ENCODE assay signal across 19 cellular contexts in genomic region chrX:141945415-141945814, GRCh38. TPM values are rescaled to one million over a fixed set of nuclear protein-coding genes. Genes with fewer than 3 reads are reported as not detected.
A peak's percentile ranks its signal among the peaks of the same experiment; 100 is the strongest.
DNase-seq lines count a peak whose midpoint lies in the region; ATAC-seq and TF ChIP-seq lines count a peak whose summit lies in the region.
"Had no signal": no experiment of that assay in that cellular context is flagged by ENCODE, and none has a peak within 500 bp of the region (broad histone marks: within the 10 kb centered on the region; RNA-seq: fewer than 3 reads in every experiment).

No MANE protein-coding gene starts in this region.

- no peaks in the 10 kb centered on the region for H3K79me2 ChIP-seq in trophoblast cell (ENCODE audit: control insufficient read depth, insufficient read depth, low read length, poor library complexity)

- no peak overlapping the region for H4K12ac ChIP-seq in trophoblast cell (ENCODE audit: low read depth, low read length)

- no peaks in the 10 kb centered on the region for H3K36me3 Mint-ChIP-seq in T-cell

- H3K27ac ChIP-seq in RWPE1 (no peak overlapping the region), trophoblast cell (ENCODE audit: low read depth, low read length) (no peak overlapping the region)
- H3K27ac ChIP-seq: C4-2B had no signal

- H3K23ac ChIP-seq in trophoblast cell (ENCODE audit: low read length) = no peak overlapping the region

- no peaks in the 10 kb centered on the region for H3K4me1 Mint-ChIP-seq in T-cell
- H3K4me1 Mint-ChIP-seq: GM23338 had no signal

- CTCF ChIA-PET in RWPE1 (lab: Yijun Ruan, JAX) = no interaction called here
- CTCF ChIA-PET in T-cell (lab: Charles Lee) = no interaction called here

- no peak overlapping the region for H4K91ac ChIP-seq in trophoblast cell (ENCODE audit: low read depth, low read length)

- no peak overlapping the region for H2AK5ac ChIP-seq in trophoblast cell (ENCODE audit: low read length)

- no peak overlapping the region for H2BK12ac ChIP-seq in trophoblast cell (ENCODE audit: low read length)

- no peak overlapping the region for H3K9ac ChIP-seq in trophoblast cell (ENCODE audit: low read length)

- POLR2A ChIA-PET in RWPE1 (lab: Yijun Ruan, JAX; ENCODE audit: low non-redundant PET) (no interaction called here), T-cell (lab: Charles Lee) (no interaction called here)

- H2BK5ac ChIP-seq in trophoblast cell (ENCODE audit: low read depth, low read length, poor library complexity) = no peak overlapping the region

- ATAC-seq in GM19455 (IDR thresholded peaks at IDR 0.05; ENCODE audit: unreplicated experiment) (no peak), T-cell (replicated peaks in 1 of 4) (no peak)
- ATAC-seq: GM12878, GM23338, K562 had no signal

- no peak overlapping the region for H3K4me2 ChIP-seq in trophoblast cell (ENCODE audit: low read length)
- H3K4me2 ChIP-seq: GM23338 had no signal

- no peaks in the 10 kb centered on the region for H3K9me3 Mint-ChIP-seq in T-cell
- H3K9me3 Mint-ChIP-seq: GM23338 had no signal

- no peak overlapping the region for H3K4me3 ChIP-seq in trophoblast cell (ENCODE audit: low read depth, low read length)
- H3K4me3 ChIP-seq: GM12878, GM23338, K562 had no signal

- H3K27me3 ChIP-seq in trophoblast cell (ENCODE audit: insufficient read depth, low read length) = no peaks in the 10 kb centered on the region
- H3K27me3 ChIP-seq: BE2C had no signal

- no peak overlapping the region for H3K27ac Mint-ChIP-seq in T-cell
- H3K27ac Mint-ChIP-seq: CD4-positive, alpha-beta T cell; GM23338 had no signal

- no peak overlapping the region for H3K4me3 Mint-ChIP-seq in T-cell
- H3K4me3 Mint-ChIP-seq: CD4-positive, alpha-beta T cell; GM23338 had no signal

- no peaks in the 10 kb centered on the region for H3K79me1 ChIP-seq in trophoblast cell (ENCODE audit: low read length)

- no peak overlapping the region for H2BK120ac ChIP-seq in trophoblast cell (ENCODE audit: insufficient read depth, low read length, poor library complexity)

- no peaks in the 10 kb centered on the region for H3K9me3 ChIP-seq in trophoblast cell (ENCODE audit: insufficient read depth, low read depth, low read length)
- H3K9me3 ChIP-seq: BE2C had no signal

- no peak overlapping the region for H2AFZ ChIP-seq in trophoblast cell (ENCODE audit: insufficient read depth, low read length, poor library complexity)
- H2AFZ ChIP-seq: GM23338 had no signal

- no peak for TF ChIP-seq CTCF in RWPE1 (conservative IDR thresholded peaks at IDR 0.05; ENCODE audit: low read depth)

- no CpG with 5 or more reads among the region's 8 CpGs for WGBS in trophoblast cell (ENCODE audit: extremely low coverage, insufficient coverage, insufficient read length)

- H3K18ac ChIP-seq in trophoblast cell (ENCODE audit: low read length) = no peak overlapping the region

- no peak overlapping the region for H3K4ac ChIP-seq in trophoblast cell (ENCODE audit: low read depth, low read length)

- no peaks in the 10 kb centered on the region for H3K27me3 Mint-ChIP-seq in T-cell
- H3K27me3 Mint-ChIP-seq: CD4-positive, alpha-beta T cell had no signal

- no peak overlapping the region for H4K8ac ChIP-seq in trophoblast cell (ENCODE audit: low read depth, low read length)

- H3K36me3 ChIP-seq in trophoblast cell (ENCODE audit: control insufficient read depth in 1 of 2, insufficient read depth in 2 of 2, low read length in 2 of 2) = no peaks in the 10 kb centered on the region
- H3K36me3 ChIP-seq: BE2C had no signal

- H3K14ac ChIP-seq in trophoblast cell (ENCODE audit: low read length) = no peak overlapping the region

- DNase-seq in DMS53 (lab: John Stamatoyannopoulos, UW) (peak; percentile 62), M059J (ENCODE audit: low read depth) (peak; percentile 26), RWPE1 (ENCODE audit: low spot score) (peak; percentile 3), trophoblast cell (peak; percentile 8 to 64), T-cell (no peak)
- DNase-seq: BE2C; CD4-positive, alpha-beta T cell; DMS153; DND-41; EL; HCEC 1CT; IMR-90 had no signal

- no peaks in the 10 kb centered on the region for H3K4me1 ChIP-seq in trophoblast cell (ENCODE audit: control insufficient read depth in 1 of 2, insufficient read depth in 2 of 2, low read length in 2 of 2)
- H3K4me1 ChIP-seq: BE2C had no signal

RNA-seq across cellular contexts. Expression of gene MAGEC1, which starts 41.7 kb away (rescaled TPM):
- 0.79 and 2.0 TPM in 2 replicates for total RNA-seq in M059J (2014; rRNA removed; shearing (Covaris generic))
- not detected in 2 replicates for polyA plus RNA-seq in trophoblast cell (2013)
- under 1 TPM in 1 of 5 donors, not detected in 4; 0.09 TPM for total RNA-seq in T-cell
- total RNA-seq: A172; CD4-positive, alpha-beta T cell; G401; GM23338; IMR-90 had no signal
- polyA plus RNA-seq: GM23338, IMR-90 had no signal

Comparison
In these comparisons a context has a peak if more than half of its experiments do, and no peak if none do; other contexts are left out.
1. DNase-seq: peak in DMS53 (single experiment), M059J (single experiment), RWPE1 (single experiment) and trophoblast cell (2 of 2); none in T-cell (0 of 34).